In the genomic region with DNA sequence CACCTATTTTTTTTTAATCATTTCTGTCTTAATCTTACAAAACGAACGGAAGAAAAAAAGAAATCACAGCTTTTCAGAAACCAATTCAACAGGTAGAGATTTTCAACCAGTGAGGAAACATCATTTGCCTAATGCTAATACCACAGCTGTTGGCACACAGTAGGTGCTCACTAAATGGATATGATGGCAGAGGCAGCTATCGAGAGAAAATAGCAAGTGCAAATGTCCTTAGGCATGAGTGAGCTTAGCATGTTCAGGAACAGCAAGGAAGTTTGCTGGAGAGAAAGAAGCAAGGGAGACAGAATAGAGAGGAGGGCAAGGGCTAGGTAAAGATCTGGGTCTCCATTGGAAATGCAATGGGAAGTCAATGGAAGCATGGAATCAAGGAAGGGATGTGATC, we compare ENCODE assay signal across 24 cellular contexts. TPM values are rescaled to one million over a fixed set of nuclear protein-coding genes. Genes with fewer than 3 reads are reported as not detected.
DNase-seq lines count a peak whose midpoint lies in the region; ATAC-seq and TF ChIP-seq lines count a peak whose summit lies in the region.
"Had no signal": no experiment of that assay in that cellular context is flagged by ENCODE, and none has a peak within 500 bp of the region (broad histone marks: within the 10 kb centered on the region; RNA-seq: fewer than 3 reads in every experiment).

No MANE protein-coding gene starts in this region.

- no peak overlapping the region for H3K4me3 Mint-ChIP-seq in activated naive CD4-positive, alpha-beta T cell treated with anti-CD3 and anti-CD28 coated beads, Interleukin-2, amount 50 U/mL, for 24 hours
- H3K4me3 Mint-ChIP-seq in endothelial cell (ENCODE audit: unreplicated experiment) (peak overlapping the region; percentile 6), mesothelial cell of epicardium (no peak overlapping the region)
- H3K4me3 Mint-ChIP-seq: B cell, CD14-positive monocyte, GM23338 had no signal

- peaks cover 31% of the 10 kb centered on the region for H3K36me3 Mint-ChIP-seq in activated naive CD4-positive, alpha-beta T cell treated with anti-CD3 and anti-CD28 coated beads, Interleukin-2, amount 50 U/mL, for 24 hours
- H3K36me3 Mint-ChIP-seq in endothelial cell (ENCODE audit: low read depth, unreplicated experiment), result peaks cover 23% of the 10 kb centered on the region
- peaks cover 35% of the 10 kb centered on the region for H3K36me3 Mint-ChIP-seq in mesothelial cell of epicardium

- TF ChIP-seq CTCF in endothelial cell (IDR thresholded peaks at IDR 0.05; ENCODE audit: unreplicated experiment), result no peak
- TF ChIP-seq CTCF in mesothelial cell of epicardium (IDR thresholded peaks at IDR 0.05; ENCODE audit: unreplicated experiment), result no peak

- H3K4me1 Mint-ChIP-seq in activated naive CD4-positive, alpha-beta T cell treated with anti-CD3 and anti-CD28 coated beads, Interleukin-2, amount 50 U/mL, for 24 hours, result peaks cover 22% of the 10 kb centered on the region
- H3K4me1 Mint-ChIP-seq in endothelial cell (ENCODE audit: unreplicated experiment) (no peaks in the 10 kb centered on the region), mesothelial cell of epicardium (peaks cover 22% of the 10 kb centered on the region)
- H3K4me1 Mint-ChIP-seq: B cell, GM23338 had no signal

- peak overlapping the region; percentile 25 for H3K27ac Mint-ChIP-seq in activated naive CD4-positive, alpha-beta T cell treated with anti-CD3 and anti-CD28 coated beads, Interleukin-2, amount 50 U/mL, for 24 hours
- H3K27ac Mint-ChIP-seq in endothelial cell (ENCODE audit: unreplicated experiment), result peak overlapping the region; percentile 8
- H3K27ac Mint-ChIP-seq in mesothelial cell of epicardium, result peak overlapping the region; percentile 7
- H3K27ac Mint-ChIP-seq: B cell, GM23338 had no signal

- ATAC-seq in GM19455 (IDR thresholded peaks at IDR 0.05; ENCODE audit: unreplicated experiment), result no peak
- ATAC-seq in HG03039 (IDR thresholded peaks at IDR 0.05; ENCODE audit: unreplicated experiment), result no peak
- ATAC-seq: GM12878, GM23338, Panc1 had no signal

- H3K9me3 Mint-ChIP-seq in activated naive CD4-positive, alpha-beta T cell treated with anti-CD3 and anti-CD28 coated beads, Interleukin-2, amount 50 U/mL, for 24 hours, result no peaks in the 10 kb centered on the region
- no peaks in the 10 kb centered on the region for H3K9me3 Mint-ChIP-seq in endothelial cell (ENCODE audit: unreplicated experiment)
- H3K9me3 Mint-ChIP-seq in mesothelial cell of epicardium, result no peaks in the 10 kb centered on the region
- H3K9me3 Mint-ChIP-seq: GM23338 had no signal

- DNase-seq in activated naive CD4-positive, alpha-beta T cell treated with Interleukin-2 at 50 U/mL for 16 hours, result no peak
- DNase-seq in endothelial cell (ENCODE audit: low spot score) (no peak), mesothelial cell of epicardium (ENCODE audit: low spot score in 2 of 2, unreplicated experiment in 2 of 2) (no peak), OCI-M1 (lab: John Stamatoyannopoulos, UW) (no peak), NCI-H2196 (lab: John Stamatoyannopoulos, UW; ENCODE audit: unreplicated experiment) (no peak)
- DNase-seq: 8988T; DMS79; KG1; NCI-H1092; NCI-H1436; NCI-H187 treated with DMSO at 0.1 percent for 48 hours; NCI-H226; NCI-H510A treated with DMSO at 0.1 percent for 48 hours; NCI-H748 treated with DMSO at 0.1 percent for 48 hours; NK-92 treated with Interleukin-12 subunit alpha and Interleukin-12 subunit beta, amount 100 ng/mL, for 24 hours; SIG-M5 had no signal

- no peaks in the 10 kb centered on the region for H3K27me3 Mint-ChIP-seq in activated naive CD4-positive, alpha-beta T cell treated with anti-CD3 and anti-CD28 coated beads, Interleukin-2, amount 50 U/mL, for 24 hours
- peaks cover 2% of the 10 kb centered on the region for H3K27me3 Mint-ChIP-seq in endothelial cell (ENCODE audit: unreplicated experiment)
- H3K27me3 Mint-ChIP-seq in mesothelial cell of epicardium (ENCODE audit: low read depth), result no peaks in the 10 kb centered on the region
- H3K27me3 Mint-ChIP-seq: B cell had no signal

RNA-seq across cellular contexts. Expression of a gene that starts 49.2 kb away (rescaled TPM):
- total RNA-seq in endothelial cell (ENCODE audit: unreplicated experiment), result 112 TPM
- total RNA-seq in mesothelial cell of epicardium, result 111 to 122 TPM (median 114 TPM) in 3 replicates
